8 cellular contexts compared by ENCODE assay signal in genomic region chr1:91804546-91805023, GRCh38.
A peak's percentile ranks its signal among the peaks of the same experiment; 100 is the strongest.
DNase-seq lines count a peak whose midpoint lies in the region; ATAC-seq, FAIRE-seq and TF ChIP-seq lines count a peak whose summit lies in the region.

No MANE protein-coding gene starts in this region.

- peak in 2 of 3 donors; percentile 31 to 64 for DNase-seq in Peyer's patch
- DNase-seq in activated naive CD4-positive, alpha-beta T cell treated with anti-CD3 and anti-CD28 coated beads, Interleukin-2, amount 50 U/mL, for 16 hours = peak; percentile 55
- no peak for DNase-seq in pancreas
- peak; percentile 88 for DNase-seq in urothelium cell line (ENCODE audit: low spot score)
- no peak for DNase-seq in NCI-H1048 (lab: John Stamatoyannopoulos, UW)
- no peak for DNase-seq in AG08396 (ENCODE audit: low spot score)

- H3K9me3 ChIP-seq in Peyer's patch = no peaks in the 10 kb centered on the region
- H3K9me3 ChIP-seq in pancreas = no peaks in the 10 kb centered on the region

- no peaks in the 10 kb centered on the region for H3K27me3 ChIP-seq in Peyer's patch
- no peaks in the 10 kb centered on the region for H3K27me3 ChIP-seq in pancreas

- FAIRE-seq in pancreas (lab: Jason Lieb, UNC) (no peak), urothelium cell line (lab: Jason Lieb, UNC) (no peak)

- H3K4me3 ChIP-seq in Peyer's patch (no peak overlapping the region), pancreas (no peak overlapping the region)

- peak; percentile 5 for ATAC-seq in GM19452 (IDR thresholded peaks at IDR 0.05; ENCODE audit: unreplicated experiment)
- peak in 3 of 4 donors; percentile 4 to 9 (median 5) for ATAC-seq in pancreas
- ATAC-seq in HG03354 (IDR thresholded peaks at IDR 0.05; ENCODE audit: poor library complexity, severe bottlenecking, unreplicated experiment) = no peak

- H3K27ac ChIP-seq in Peyer's patch = peak overlapping the region; percentile 18 to 67 (median 50)
- peak overlapping the region; percentile 12 to 80 (median 70) for H3K27ac ChIP-seq in pancreas

- 87 to 90% methylated on average over 13 of the region's 13 CpGs for WGBS in pancreas, 2 donors

- no peak for TF ChIP-seq POLR2A in Peyer's patch (IDR thresholded peaks at IDR 0.05)

- TF ChIP-seq CTCF in Peyer's patch (IDR thresholded peaks at IDR 0.05) = no peak
- no peak for TF ChIP-seq CTCF in pancreas (IDR thresholded peaks at IDR 0.05)

- no peaks in the 10 kb centered on the region for H3K36me3 ChIP-seq in Peyer's patch
- H3K36me3 ChIP-seq in pancreas = no peaks in the 10 kb centered on the region

- H3K4me1 ChIP-seq in Peyer's patch (peaks cover 0 to 21% (median 0%) of the 10 kb centered on the region in 4 donors), pancreas (peaks cover 31 to 49% (median 46%) of the 10 kb centered on the region in 3 donors)

- intact Hi-C loops in pancreas (cut with DNase I) = no loop called here

Comparison
In these comparisons a context has a peak if more than half of its experiments do, and no peak if none do; other contexts are left out.
1. DNase-seq: peak in Peyer's patch (2 of 3), activated naive CD4-positive, alpha-beta T cell treated with anti-CD3 and anti-CD28 coated beads, Interleukin-2, amount 50 U/mL, for 16 hours (single experiment) and urothelium cell line (single experiment); none in pancreas (0 of 6), NCI-H1048 (single experiment) and AG08396 (single experiment).